In the genomic region with DNA sequence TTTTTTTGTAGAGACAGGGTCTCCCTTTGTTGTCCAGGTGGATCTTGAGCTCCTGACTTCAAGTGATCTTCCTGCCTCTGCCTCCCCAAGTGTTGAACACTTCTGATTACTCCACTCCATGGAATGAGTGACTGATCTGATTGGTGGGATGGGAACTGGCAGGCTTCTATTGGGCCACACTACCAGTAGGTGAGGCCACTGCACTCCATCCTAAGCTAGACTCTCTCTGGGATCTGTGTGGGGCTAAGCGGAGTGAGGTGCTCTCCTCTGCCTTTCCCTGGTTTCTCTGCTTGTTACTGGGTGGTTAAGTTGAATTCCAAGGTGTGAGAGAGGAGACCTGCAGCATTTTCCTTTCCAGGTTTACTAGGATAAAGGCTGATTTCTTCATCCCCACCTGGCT, we compare ENCODE assay signal across 8 cellular contexts.
"Had no signal": no experiment of that assay in that cellular context is flagged by ENCODE, and none has a peak within 500 bp of the region (broad histone marks: within the 10 kb centered on the region; RNA-seq: fewer than 3 reads in every experiment).

No MANE protein-coding gene starts in this region.

- FAIRE-seq: HepG2, HTR-8/SVneo, K562 had no signal

- DNase-seq: IMR-90, KBM-7, KG1 had no signal

- H3K27ac ChIP-seq: HL-60 had no signal

- H3K27me3 Mint-ChIP-seq: IgD-negative memory B cell had no signal

- H3K4me1 Mint-ChIP-seq: IgD-negative memory B cell had no signal

- H3K4me3 ChIP-seq: K562 had no signal

- ATAC-seq: HepG2, K562 had no signal

- H3K4me3 Mint-ChIP-seq: IgD-negative memory B cell had no signal

- H3K9me3 Mint-ChIP-seq: IgD-negative memory B cell had no signal
